25 cellular contexts compared by ENCODE assay signal in the genomic region with DNA sequence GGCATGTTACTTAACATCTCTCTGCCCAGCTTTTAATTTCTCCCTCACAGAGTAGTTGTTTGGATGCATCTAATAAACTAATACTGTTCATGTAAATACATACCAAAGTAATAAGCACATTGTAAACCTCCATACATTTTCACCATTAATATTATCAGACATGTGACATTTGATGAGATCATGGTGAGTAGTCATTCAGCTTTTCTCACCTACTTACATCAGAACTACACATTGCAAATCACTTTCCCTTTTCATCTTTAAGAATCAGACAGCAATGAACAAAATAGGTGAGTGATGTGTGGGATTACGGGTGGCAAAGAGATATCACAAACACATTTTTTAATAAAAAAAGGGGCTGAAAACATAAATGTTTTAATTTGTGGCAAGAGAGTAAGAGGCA.
DNase-seq lines count a peak whose midpoint lies in the region; ATAC-seq, FAIRE-seq and TF ChIP-seq lines count a peak whose summit lies in the region.
"Had no signal": no experiment of that assay in that cellular context is flagged by ENCODE, and none has a peak within 500 bp of the region (broad histone marks: within the 10 kb centered on the region; RNA-seq: fewer than 3 reads in every experiment).

No MANE protein-coding gene starts in this region.

- DNase-seq in cardiac muscle cell (ENCODE audit: low read depth in 1 of 2, low spot score in 1 of 2) (no peak), heart right ventricle (no peak), foreskin keratinocyte (no peak), RCC 7860 (ENCODE audit: low spot score) (no peak), left colon (no peak)
- no peak for DNase-seq in natural killer cell treated with Interleukin-12 subunit alpha and Interleukin-12 subunit beta and Interleukin-15 and Interleukin-18, amount 100 ng/mL, for 72 hours (ENCODE audit: low spot score)
- DNase-seq: Caco-2; CD4-positive, CD25-positive, alpha-beta regulatory T cell; CD8-positive, alpha-beta T cell; DMS 273 treated with DMSO at 0.1 percent for 48 hours; DMS79; EL; GDM1; H9; HFFc6 had no signal

- no peaks in the 10 kb centered on the region for H3K36me3 ChIP-seq in cardiac muscle cell
- H3K36me3 ChIP-seq in heart right ventricle = no peaks in the 10 kb centered on the region

- peaks cover 16% of the 10 kb centered on the region for H3K36me3 Mint-ChIP-seq in natural killer cell treated with Interleukin-12 subunit alpha and Interleukin-12 subunit beta and Interleukin-15 and Interleukin-18, amount 100 ng/mL, for 72 hours
- H3K36me3 Mint-ChIP-seq: CD4-positive, CD25-positive, alpha-beta regulatory T cell had no signal

- H3K4me1 Mint-ChIP-seq in natural killer cell treated with Interleukin-12 subunit alpha and Interleukin-12 subunit beta and Interleukin-15 and Interleukin-18, amount 100 ng/mL, for 72 hours (ENCODE audit: low read depth in 2 of 2) = peaks cover 23% of the 10 kb centered on the region in 2 donors
- H3K4me1 Mint-ChIP-seq: B cell had no signal

- ATAC-seq in heart right ventricle (no peak), foreskin keratinocyte (peak; percentile 13), left colon (no peak), GM19395 (IDR thresholded peaks at IDR 0.05; ENCODE audit: unreplicated experiment) (no peak)
- ATAC-seq in natural killer cell treated with Interleukin-12 subunit alpha and Interleukin-12 subunit beta and Interleukin-15 and Interleukin-18, amount 100 ng/mL, for 72 hours = peak; percentile 48 to 53
- ATAC-seq: CD8-positive, alpha-beta T cell; GM12878; GM23338; HCT116 had no signal

- H3K9me3 ChIP-seq in cardiac muscle cell (ENCODE audit: low read depth) (peaks cover 4% of the 10 kb centered on the region), heart right ventricle (peaks cover 0 to 16% (median 0%) of the 10 kb centered on the region in 11 donors)

- H3K27me3 ChIP-seq in cardiac muscle cell (no peaks in the 10 kb centered on the region), heart right ventricle (peaks cover 0 to 4% (median 0%) of the 10 kb centered on the region in 7 donors), foreskin keratinocyte (no peaks in the 10 kb centered on the region)
- H3K27me3 ChIP-seq: BLaER1 had no signal

- no peak for FAIRE-seq in RCC 7860 (lab: Jason Lieb, UNC)
- FAIRE-seq: A204.1, GM12878, GM19239 had no signal

- intact Hi-C loops in heart right ventricle (cut with DNase I) (no loop called here), left colon (cut with DNase I, micrococcal nuclease) (no loop called here)

- H3K4me1 ChIP-seq in cardiac muscle cell (ENCODE audit: low read depth) (peaks cover 62% of the 10 kb centered on the region), heart right ventricle (peaks cover 0 to 5% (median 0%) of the 10 kb centered on the region in 9 donors), foreskin keratinocyte (no peaks in the 10 kb centered on the region)
- H3K4me1 ChIP-seq: Caco-2 had no signal

- 89 to 94% methylated on average over 1 of the region's 1 CpG for WGBS in heart right ventricle, 2 donors

- H3K27ac ChIP-seq in cardiac muscle cell (peak overlapping the region; percentile 93), heart right ventricle (no peak overlapping the region), foreskin keratinocyte (no peak overlapping the region)
- H3K27ac ChIP-seq: 22Rv1, BLaER1, C4-2B had no signal

- H3K4me3 ChIP-seq in cardiac muscle cell (no peak overlapping the region), heart right ventricle (no peak overlapping the region)
- H3K4me3 ChIP-seq: BLaER1, GM12878, GM23338 had no signal

- H3K27me3 Mint-ChIP-seq in natural killer cell treated with Interleukin-12 subunit alpha and Interleukin-12 subunit beta and Interleukin-15 and Interleukin-18, amount 100 ng/mL, for 72 hours = no peaks in the 10 kb centered on the region
- H3K27me3 Mint-ChIP-seq: B cell; CD4-positive, CD25-positive, alpha-beta regulatory T cell had no signal

- H3K9me3 Mint-ChIP-seq in natural killer cell treated with Interleukin-12 subunit alpha and Interleukin-12 subunit beta and Interleukin-15 and Interleukin-18, amount 100 ng/mL, for 72 hours = peaks cover 1% of the 10 kb centered on the region

- no peak overlapping the region for H3K27ac Mint-ChIP-seq in natural killer cell treated with Interleukin-12 subunit alpha and Interleukin-12 subunit beta and Interleukin-15 and Interleukin-18, amount 100 ng/mL, for 72 hours
- H3K27ac Mint-ChIP-seq: B cell; CD4-positive, CD25-positive, alpha-beta regulatory T cell; CD8-positive, alpha-beta T cell; GM23338; H9; HFFc6 had no signal

- TF ChIP-seq CTCF in cardiac muscle cell (IDR thresholded peaks at IDR 0.05; ENCODE audit: low read depth, low read length) = no peak
- no peak for TF ChIP-seq CTCF in heart right ventricle (IDR thresholded peaks at IDR 0.05)
- TF ChIP-seq CTCF in foreskin keratinocyte (conservative IDR thresholded peaks at IDR 0.05) = no peak

- no peak overlapping the region for H3K4me3 Mint-ChIP-seq in natural killer cell treated with Interleukin-12 subunit alpha and Interleukin-12 subunit beta and Interleukin-15 and Interleukin-18, amount 100 ng/mL, for 72 hours
- H3K4me3 Mint-ChIP-seq: B cell; CD4-positive, CD25-positive, alpha-beta regulatory T cell; CD8-positive, alpha-beta T cell; GM23338; H9; HFFc6 had no signal

Comparison
In these comparisons a context has a peak if more than half of its experiments do, and no peak if none do; other contexts are left out.
1. ATAC-seq: peak in foreskin keratinocyte (single experiment) and natural killer cell treated with Interleukin-12 subunit alpha and Interleukin-12 subunit beta and Interleukin-15 and Interleukin-18, amount 100 ng/mL, for 72 hours (2 of 2); none in heart right ventricle (0 of 8), left colon (single experiment) and GM19395 (single experiment).